In genomic region chr13:62019858-62020257, GRCh38 we compare ENCODE assay signal across 23 cellular contexts.
"Had no signal": no experiment of that assay in that cellular context is flagged by ENCODE, and none has a peak within 500 bp of the region (broad histone marks: within the 10 kb centered on the region; RNA-seq: fewer than 3 reads in every experiment).

No MANE protein-coding gene starts in this region.

- H3K27me3 Mint-ChIP-seq: T-cell had no signal

- H3K36me3 ChIP-seq: MG63, SJSA1 had no signal

- DNase-seq: IMR-90, MG63, NCI-H1092 treated with DMSO at 0.1 percent for 48 hours, NCI-H1436, NCI-H187, NCI-H2029, NCI-H2081 treated with DMSO at 0.1 percent for 48 hours, NCI-H2171, NCI-H226, NCI-H446, NCI-H510A, NCI-H524 treated with DMSO at 0.1 percent for 48 hours, NCI-H69, NCI-H774, Right ventricle myocardium superior, RPMI8226, SIG-M5, SW 1271, T-cell had no signal

- H3K4me3 Mint-ChIP-seq: T-cell; T-helper 1 cell treated with Interleukin-12 subunit alpha and Interleukin-12 subunit beta and Interleukin-4 antibody, amounts not matched to agents 30 μg/mL and 1 μg/mL, for 36 hours had no signal

- ATAC-seq: HepG2, T-cell had no signal

- H3K4me3 ChIP-seq: MG63, SJSA1, SK-N-MC had no signal

- H3K9me3 ChIP-seq: MG63, SJSA1 had no signal

- H3K27ac Mint-ChIP-seq: T-cell; T-helper 1 cell treated with Interleukin-12 subunit alpha and Interleukin-12 subunit beta and Interleukin-4 antibody, amounts not matched to agents 30 μg/mL and 1 μg/mL, for 36 hours had no signal

- H3K4me1 ChIP-seq: SJSA1 had no signal

- H3K36me3 Mint-ChIP-seq: T-cell had no signal

- H3K27me3 ChIP-seq: MG63, SJSA1 had no signal

- H3K27ac ChIP-seq: SJSA1, SK-N-MC had no signal

- H3K4me1 Mint-ChIP-seq: T-cell had no signal

- H3K9me3 Mint-ChIP-seq: T-helper 1 cell treated with Interleukin-12 subunit alpha and Interleukin-12 subunit beta and Interleukin-4 antibody, amounts not matched to agents 30 μg/mL and 1 μg/mL, for 36 hours had no signal
